In the genomic region with DNA sequence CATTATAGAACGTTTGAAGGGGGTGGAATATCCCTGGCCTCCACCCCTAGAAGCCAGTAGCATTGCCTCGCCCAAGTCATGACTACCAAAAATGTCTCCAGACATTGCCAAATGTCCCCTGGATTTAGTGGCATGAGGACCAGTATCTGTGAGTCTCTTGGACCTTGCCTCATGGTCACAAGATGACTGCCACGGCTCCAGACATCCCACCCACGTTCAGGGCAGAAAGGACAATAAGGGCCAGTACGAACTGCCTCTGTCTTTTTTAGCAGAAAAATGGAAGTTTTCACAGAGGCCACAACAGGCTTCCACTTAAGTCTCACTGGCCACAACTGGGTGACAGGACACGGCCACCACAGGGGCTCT, we compare ENCODE assay signal across 16 cellular contexts. TPM values are rescaled to one million over a fixed set of nuclear protein-coding genes. Genes with fewer than 3 reads are reported as not detected.
DNase-seq lines count a peak whose midpoint lies in the region; ATAC-seq and TF ChIP-seq lines count a peak whose summit lies in the region.
"Had no signal": no experiment of that assay in that cellular context is flagged by ENCODE, and none has a peak within 500 bp of the region (broad histone marks: within the 10 kb centered on the region; RNA-seq: fewer than 3 reads in every experiment).

No MANE protein-coding gene starts in this region.

- H3K4me3 ChIP-seq in GM12864 (ENCODE audit: low read depth, low read length) (peak overlapping the region; percentile 6), Peyer's patch (no peak overlapping the region), sigmoid colon (no peak overlapping the region), upper lobe of right lung (no peak overlapping the region)
- H3K4me3 ChIP-seq: GM23248 had no signal

- in situ Hi-C loops in ACHN (cut with HindIII; ENCODE audit: low pct_ligation_motif_present, low pct_unique_long_range_greater_than_20kb, low sequenced_read_pairs), result no loop called here

- no peak for TF ChIP-seq EP300 in sigmoid colon (IDR thresholded peaks at IDR 0.05)

- ATAC-seq in upper lobe of right lung (no peak), HG02571 (IDR thresholded peaks at IDR 0.05; ENCODE audit: unreplicated experiment) (no peak), GM18498 (IDR thresholded peaks at IDR 0.05; ENCODE audit: unreplicated experiment) (no peak)
- ATAC-seq: foreskin keratinocyte had no signal

- H3K27me3 ChIP-seq in Peyer's patch (no peaks in the 10 kb centered on the region), sigmoid colon (no peaks in the 10 kb centered on the region), upper lobe of right lung (no peaks in the 10 kb centered on the region)
- H3K27me3 ChIP-seq: foreskin keratinocyte had no signal

- TF ChIP-seq POLR2A in Peyer's patch (IDR thresholded peaks at IDR 0.05), result no peak
- no peak for TF ChIP-seq POLR2A in sigmoid colon (IDR thresholded peaks at IDR 0.05)

- H3K36me3 ChIP-seq in Peyer's patch (peaks cover 0 to 24% (median 0%) of the 10 kb centered on the region in 3 donors), sigmoid colon (peaks cover 0 to 48% (median 18%) of the 10 kb centered on the region in 4 donors), upper lobe of right lung (peaks cover 11% of the 10 kb centered on the region)

- DNase-seq in GM12864 (ENCODE audit: low read depth) (no peak), Peyer's patch (no peak), epidermal melanocyte (ENCODE audit: insufficient read length, low spot score) (peak; percentile 7), sigmoid colon (no peak), upper lobe of right lung (no peak), ACHN (no peak)
- DNase-seq: activated effector memory CD4-positive, alpha-beta T cell treated with anti-CD3 and anti-CD28 coated beads, Interleukin-2, amount 50 U/mL, for 16 hours; COR-L47; foreskin keratinocyte; GM23248; NCI-H146; NCI-H526; nucleus accumbens; SHP77 had no signal

- intact Hi-C loops in sigmoid colon (cut with DNase I), result no loop called here
- intact Hi-C loops in upper lobe of right lung (cut with DNase I), result no loop called here

- H3K27ac ChIP-seq in Peyer's patch (peak overlapping the region in 3 of 4 donors; percentile 78 to 98 (median 82)), sigmoid colon (peak overlapping the region; percentile 92 to 98 (median 98)), upper lobe of right lung (no peak overlapping the region)
- H3K27ac ChIP-seq: foreskin keratinocyte had no signal

- WGBS in sigmoid colon, 2 donors, result 89 to 92% methylated on average over 6 of the region's 6 CpGs

- no peaks in the 10 kb centered on the region for H3K9me3 ChIP-seq in Peyer's patch
- no peaks in the 10 kb centered on the region for H3K9me3 ChIP-seq in sigmoid colon
- no peaks in the 10 kb centered on the region for H3K9me3 ChIP-seq in upper lobe of right lung

- H3K4me1 ChIP-seq in Peyer's patch (peaks cover 4 to 76% (median 62%) of the 10 kb centered on the region in 4 donors), sigmoid colon (peaks cover 0 to 97% (median 91%) of the 10 kb centered on the region in 4 donors), upper lobe of right lung (peaks cover 50% of the 10 kb centered on the region)
- H3K4me1 ChIP-seq: foreskin keratinocyte had no signal

- TF ChIP-seq CTCF in GM12864 (IDR thresholded peaks at IDR 0.05; ENCODE audit: low read depth, low read length, missing control alignments), result no peak
- no peak for TF ChIP-seq CTCF in Peyer's patch (IDR thresholded peaks at IDR 0.05)
- no peak for TF ChIP-seq CTCF in sigmoid colon (IDR thresholded peaks at IDR 0.05)
- TF ChIP-seq CTCF in upper lobe of right lung (IDR thresholded peaks at IDR 0.05), result no peak

RNA-seq across cellular contexts. Expression of a gene that starts 5.4 kb away (rescaled TPM):
- total RNA-seq in Peyer's patch, result 10 to 100 TPM in 3 of 4 donors, 1 to 10 TPM in 1; 9.6 to 15.5 (median 12.8) TPM
- total RNA-seq in sigmoid colon, result 10 to 100 TPM; 48.5 to 94.2 (median 78.8) TPM
- polyA plus RNA-seq in sigmoid colon, result 10 to 100 TPM; 31.4 to 59.9 (median 34.8) TPM
- 13.4 TPM for total RNA-seq in upper lobe of right lung

RNA-seq across cellular contexts. Expression of a gene that starts 45.6 kb away (rescaled TPM):
- 10 to 100 TPM; 21.5 to 38.9 (median 33.3) TPM for total RNA-seq in Peyer's patch
- 10 to 100 TPM; 13.6 to 20.9 (median 17.1) TPM for total RNA-seq in sigmoid colon
- polyA plus RNA-seq in sigmoid colon, result 10 to 100 TPM; 13.8 to 18.3 (median 16.4) TPM
- total RNA-seq in upper lobe of right lung, result 14.9 TPM
